Comparison of ENCODE assay signal across 14 cellular contexts in the genomic region with DNA sequence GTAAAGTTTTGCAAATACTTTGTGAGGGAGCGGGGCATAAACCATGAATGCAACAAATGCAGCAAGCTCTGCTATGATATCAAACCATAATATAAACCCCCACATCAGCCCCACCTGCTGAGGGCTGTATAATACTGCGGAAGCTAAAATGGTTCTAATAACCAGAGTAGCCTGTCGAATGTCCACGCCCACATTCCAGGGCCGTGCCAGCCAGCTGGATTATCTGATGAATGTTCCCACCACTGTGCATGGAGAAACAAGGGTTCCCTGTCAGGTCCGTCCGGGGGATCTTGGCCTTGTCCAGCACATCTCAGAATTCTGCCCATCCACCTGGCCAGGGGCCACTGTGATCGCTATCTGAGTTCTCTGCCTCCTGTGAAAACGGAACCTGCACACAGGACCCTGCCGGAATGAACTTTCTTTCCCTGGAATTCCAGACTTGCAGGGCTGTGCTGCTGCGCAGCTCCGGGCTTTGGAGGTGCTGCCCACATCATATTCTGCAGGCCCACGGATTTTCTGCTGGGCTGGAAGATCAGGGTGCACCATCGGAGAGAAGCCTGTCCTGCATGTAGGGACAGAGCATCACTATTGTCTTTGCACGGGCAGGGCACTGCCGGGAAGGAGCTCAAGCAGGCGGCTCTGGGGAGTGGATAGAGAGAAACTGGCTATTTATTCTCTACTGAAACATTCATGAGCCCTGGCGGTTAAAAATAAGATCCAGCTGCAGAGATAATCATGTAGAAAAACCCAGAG.
A peak's percentile ranks its signal among the peaks of the same experiment; 100 is the strongest.
DNase-seq lines count a peak whose midpoint lies in the region; ATAC-seq and TF ChIP-seq lines count a peak whose summit lies in the region.
"Had no signal": no experiment of that assay in that cellular context is flagged by ENCODE, and none has a peak within 500 bp of the region (broad histone marks: within the 10 kb centered on the region; RNA-seq: fewer than 3 reads in every experiment).

No MANE protein-coding gene starts in this region.

- H3K23ac ChIP-seq in neuronal stem cell (ENCODE audit: low read depth, low read length, poor library complexity) = no peak overlapping the region

- H3K4me1 ChIP-seq in OCI-LY1 (ENCODE audit: insufficient read depth, low read length, severe bottlenecking) (no peaks in the 10 kb centered on the region), neuronal stem cell (ENCODE audit: control insufficient read depth in 2 of 2, insufficient read depth in 1 of 2, low read depth in 1 of 2, low read length in 2 of 2) (peaks cover 9 to 13% of the 10 kb centered on the region in 2 donors)
- H3K4me1 ChIP-seq: gastroesophageal sphincter, lower lobe of right lung, right lobe of liver had no signal

- no peak overlapping the region for H2BK5ac ChIP-seq in neuronal stem cell (ENCODE audit: low read length)

- H3K9ac ChIP-seq in OCI-LY1 (ENCODE audit: low read length) (no peak overlapping the region), neuronal stem cell (ENCODE audit: low read depth, low read length, poor library complexity) (no peak overlapping the region)

- H3K27me3 ChIP-seq in OCI-LY1 (ENCODE audit: insufficient read depth, low read length) = no peaks in the 10 kb centered on the region
- peaks cover 0 to 22% (median 0%) of the 10 kb centered on the region in 3 experiments for H3K27me3 ChIP-seq in neuronal stem cell (ENCODE audit: control insufficient read depth in 3 of 3, insufficient read depth in 3 of 3, low read depth in 1 of 3, low read length in 3 of 3)
- H3K27me3 ChIP-seq: right lobe of liver had no signal

- no peaks in the 10 kb centered on the region for H3K9me2 ChIP-seq in OCI-LY1 (ENCODE audit: low read depth, low read length)

- H3K79me2 ChIP-seq in OCI-LY1 (ENCODE audit: insufficient read depth, low read length) = no peaks in the 10 kb centered on the region

- no peak overlapping the region for H4K8ac ChIP-seq in neuronal stem cell (ENCODE audit: low read depth, low read length)

- H3K4me3 ChIP-seq in OCI-LY1 (ENCODE audit: low read depth, low read length, poor library complexity, severe bottlenecking) = no peak overlapping the region
- H3K4me3 ChIP-seq in coronary artery = peak overlapping the region; percentile 28
- H3K4me3 ChIP-seq in neuronal stem cell (ENCODE audit: low read length in 2 of 2) = no peak overlapping the region
- H3K4me3 ChIP-seq: gastroesophageal sphincter, lower lobe of right lung, right lobe of liver had no signal

- TF ChIP-seq CTCF in OCI-LY1 (IDR thresholded peaks at IDR 0.05; ENCODE audit: low read length) = no peak
- TF ChIP-seq CTCF in coronary artery (IDR thresholded peaks at IDR 0.05) = no peak

- H4K91ac ChIP-seq in neuronal stem cell (ENCODE audit: low read depth, low read length, poor library complexity) = peak overlapping the region; percentile 3

- H2AK5ac ChIP-seq in neuronal stem cell (ENCODE audit: low read depth, low read length) = peak overlapping the region; percentile 20

- H3K18ac ChIP-seq in neuronal stem cell (ENCODE audit: low read length) = peak overlapping the region; percentile 55

- no peaks in the 10 kb centered on the region for H4K20me1 ChIP-seq in OCI-LY1 (ENCODE audit: insufficient read depth, low read length)

- no peak overlapping the region for H2BK120ac ChIP-seq in neuronal stem cell (ENCODE audit: low read depth, low read length)

- no peak overlapping the region for H3K4ac ChIP-seq in neuronal stem cell (ENCODE audit: low read length)

- no peak overlapping the region for H2BK12ac ChIP-seq in neuronal stem cell (ENCODE audit: low read length)

- H3K4me2 ChIP-seq in OCI-LY1 (ENCODE audit: low read length) (no peak overlapping the region), neuronal stem cell (ENCODE audit: insufficient read depth, low read length, poor library complexity, severe bottlenecking) (no peak overlapping the region)

- peak overlapping the region; percentile 62 for H2BK15ac ChIP-seq in neuronal stem cell (ENCODE audit: low read length)

- no peak overlapping the region for H2AFZ ChIP-seq in OCI-LY1 (ENCODE audit: low read length)
- peak overlapping the region; percentile 91 for H2AFZ ChIP-seq in neuronal stem cell (ENCODE audit: low read length)

- no peaks in the 10 kb centered on the region for H3K79me1 ChIP-seq in neuronal stem cell (ENCODE audit: low read depth, low read length)

- H3F3A ChIP-seq in OCI-LY1 (ENCODE audit: insufficient read depth, low read length) = no peaks in the 10 kb centered on the region

- peak overlapping the region; percentile 15 for H3K14ac ChIP-seq in neuronal stem cell (ENCODE audit: low read length)

- H3K27ac ChIP-seq in OCI-LY1 (ENCODE audit: low read depth, low read length, poor library complexity, severe bottlenecking) = peak overlapping the region; percentile 23
- H3K27ac ChIP-seq in coronary artery = no peak overlapping the region
- peak overlapping the region; percentile 45 for H3K27ac ChIP-seq in neuronal stem cell (replicated peaks; ENCODE audit: low read length)
- H3K27ac ChIP-seq: epithelial cell of prostate, gastroesophageal sphincter, lower lobe of right lung, right lobe of liver had no signal

- no peak for ATAC-seq in GM21390 (IDR thresholded peaks at IDR 0.05; ENCODE audit: unreplicated experiment)
- ATAC-seq: gastroesophageal sphincter, lower lobe of right lung, right lobe of liver had no signal

- no CpG with 5 or more reads among the region's 18 CpGs for WGBS in neuronal stem cell (ENCODE audit: extremely low coverage in 2 of 2, insufficient read length in 2 of 2, insufficient replicate concordance in 1 of 2), 2 donors

- DNase-seq in Daoy (ENCODE audit: low read depth) (peak; percentile 41), coronary artery (ENCODE audit: low spot score) (no peak), neuronal stem cell (ENCODE audit: low spot score) (no peak), UCSD-AML1 (lab: John Stamatoyannopoulos, UW; ENCODE audit: unreplicated experiment) (no peak)
- no peak for DNase-seq in stimulated activated CD4-positive, alpha-beta T cell treated with anti-CD3 and anti-CD28 coated beads, Interleukin-12 subunit alpha, Interleukin-12 subunit beta, amount 100 ng/mL, for 4 hours
- DNase-seq: activated CD4-positive, alpha-beta memory T cell treated with anti-CD3 and anti-CD28 coated beads, Interleukin-2, amount 10 ng/mL, durations not matched to agents 7 days and 5 days; Karpas-422; lower lobe of right lung; right lobe of liver; stimulated activated CD4-positive, alpha-beta T cell treated with anti-CD3 and anti-CD28 coated beads, Interleukin-2, amount 100 ng/mL, for 24 hours had no signal

- H3K9me3 ChIP-seq in OCI-LY1 (ENCODE audit: low read length) (no peaks in the 10 kb centered on the region), neuronal stem cell (replicated peaks in 1 of 2; ENCODE audit: control insufficient read depth in 2 of 2, insufficient read depth in 1 of 2, low read depth in 1 of 2, low read length in 2 of 2) (no peaks in the 10 kb centered on the region)
- H3K9me3 ChIP-seq: gastroesophageal sphincter, lower lobe of right lung, right lobe of liver had no signal

- H3K36me3 ChIP-seq in OCI-LY1 (ENCODE audit: insufficient read depth, low read length) = peaks cover 57% of the 10 kb centered on the region
- H3K36me3 ChIP-seq in neuronal stem cell (replicated peaks in 1 of 2; ENCODE audit: control insufficient read depth in 2 of 2, insufficient read depth in 2 of 2, low read length in 2 of 2) = no peaks in the 10 kb centered on the region
- H3K36me3 ChIP-seq: gastroesophageal sphincter, lower lobe of right lung, right lobe of liver had no signal

Comparison
In these comparisons a context has a peak if more than half of its experiments do, and no peak if none do; other contexts are left out.
1. H3K27ac ChIP-seq: peak in OCI-LY1 (single experiment) and neuronal stem cell (single experiment); none in coronary artery (0 of 2).